Comparison of ENCODE assay signal across 1 cellular context in genomic region chr17:75978938-75979704, GRCh38.
TF ChIP-seq lines count a peak whose summit lies in the region.

ACOX1 (minus strand) TSS chr17:75979166; CDS start chr17:75979073, 93 bp downstream.
TEN1 (plus strand) TSS chr17:75979240; CDS start chr17:75986193, 6,953 bp downstream.

TF ChIP-seq in H1, 55 proteins besides CTCF, POLR2A, EP300 and RAD21:
- TF ChIP-seq CHD7 (IDR thresholded peaks at IDR 0.05; ENCODE audit: insufficient replicate concordance, low read length) (no peak), ASH2L (IDR thresholded peaks at IDR 0.05; ENCODE audit: low read length) (peak; percentile 67), SP1 (IDR thresholded peaks at IDR 0.05; ENCODE audit: low read depth, low read length) (peak; percentile 17; the same call in 1 of the 2 replicates), POLR2AphosphoS5 (IDR thresholded peaks at IDR 0.05; ENCODE audit: low read depth, low read length) (peak; percentile 79; the same call in 1 of the 2 replicates), SRF (IDR thresholded peaks at IDR 0.05; ENCODE audit: low read depth, low read length) (no peak), HDAC6 (IDR thresholded peaks at IDR 0.05; ENCODE audit: low read depth, low read length) (no peak), SIRT6 (IDR thresholded peaks at IDR 0.05; ENCODE audit: low read length) (no peak), RXRA (IDR thresholded peaks at IDR 0.05; ENCODE audit: insufficient read depth, low read depth, low read length) (no peak), RBBP5 (IDR thresholded peaks at IDR 0.05; ENCODE audit: borderline replicate concordance, low read depth, low read length) (no peak), SP2 (IDR thresholded peaks at IDR 0.05; ENCODE audit: low read length) (no peak), BACH1 (IDR thresholded peaks at IDR 0.05; ENCODE audit: low read length) (peak; percentile 5; the same call in 1 of the 2 replicates), SAP30 (IDR thresholded peaks at IDR 0.05; ENCODE audit: insufficient read depth, insufficient replicate concordance, low read length) (peak; percentile 60), CHD2 (IDR thresholded peaks at IDR 0.05; ENCODE audit: low read length) (no peak), HDAC2 (IDR thresholded peaks at IDR 0.05; ENCODE audit: borderline replicate concordance in 1 of 2, low read depth in 2 of 2, low read length in 2 of 2) (peak; percentile 16 to 42; a peak in 2 of 4 replicates), ZNF274 (IDR thresholded peaks at IDR 0.05; ENCODE audit: borderline replicate concordance, extremely low read depth, low read length) (no peak), BRCA1 (IDR thresholded peaks at IDR 0.05; ENCODE audit: low read depth, low read length) (no peak), SIN3A (conservative IDR thresholded peaks at IDR 0.05 in 1 of 2, IDR thresholded peaks at IDR 0.05 in 1 of 2; ENCODE audit: low read depth in 1 of 2, low read length in 2 of 2) (peak; percentile 77 to 93), KDM4A (IDR thresholded peaks at IDR 0.05; ENCODE audit: low read depth, low read length, severe bottlenecking) (peak; percentile 63), JUN (IDR thresholded peaks at IDR 0.05; ENCODE audit: low read depth, low read length) (no peak), TAF7 (optimal IDR thresholded peaks at IDR 0.05; ENCODE audit: borderline replicate concordance, low read depth, low read length) (peak; percentile 83), EGR1 (IDR thresholded peaks at IDR 0.05; ENCODE audit: borderline replicate concordance, low read depth, low read length) (no peak; the same call in 1 of the 2 replicates), PHF8 (conservative IDR thresholded peaks at IDR 0.05; ENCODE audit: low read depth, low read length) (peak; percentile 49; the same call in 1 of the 2 replicates), SP4 (IDR thresholded peaks at IDR 0.05; ENCODE audit: low read length) (0 out of 2 replicates have a peak, but pooled peaks have one; percentile 66), CBX5 (IDR thresholded peaks at IDR 0.05; ENCODE audit: low read depth, low read length) (no peak), KDM1A (IDR thresholded peaks at IDR 0.05; ENCODE audit: borderline replicate concordance, low read length) (no peak), POU5F1 (IDR thresholded peaks at IDR 0.05; ENCODE audit: low read depth, low read length) (no peak), CBX8 (IDR thresholded peaks at IDR 0.05; ENCODE audit: borderline replicate concordance, low read depth, low read length) (no peak), EZH2 (IDR thresholded peaks at IDR 0.05; ENCODE audit: low read depth, low read length, severe bottlenecking) (no peak), MAX (IDR thresholded peaks at IDR 0.05) (no peak), SIX5 (IDR thresholded peaks at IDR 0.05; ENCODE audit: low read depth, low read length) (no peak), MAFK (IDR thresholded peaks at IDR 0.05; ENCODE audit: low read depth, low read length) (no peak), TBP (IDR thresholded peaks at IDR 0.05; ENCODE audit: low read depth, low read length) (peak; percentile 78), E2F6 (IDR thresholded peaks at IDR 0.05) (no peak; the same call in 1 of the 2 replicates), ATF3 (IDR thresholded peaks at IDR 0.05; ENCODE audit: insufficient read depth, low read depth, low read length) (peak; percentile 81), KDM5A (IDR thresholded peaks at IDR 0.05; ENCODE audit: low read length) (no peak), JUND (IDR thresholded peaks at IDR 0.05; ENCODE audit: low read length) (no peak), TCF12 (IDR thresholded peaks at IDR 0.05; ENCODE audit: low read depth, low read length) (no peak), FOSL1 (IDR thresholded peaks at IDR 0.05; ENCODE audit: insufficient read depth, low read depth, low read length) (no peak), ATF2 (IDR thresholded peaks at IDR 0.05; ENCODE audit: low read length) (no peak), CHD1 (IDR thresholded peaks at IDR 0.05; ENCODE audit: low read depth, low read length) (no peak), TAF1 (IDR thresholded peaks at IDR 0.05; ENCODE audit: low read depth, low read length) (peak; percentile 78), GABPA (IDR thresholded peaks at IDR 0.05; ENCODE audit: borderline replicate concordance, insufficient read depth, low read length) (no peak), NANOG (IDR thresholded peaks at IDR 0.05; ENCODE audit: insufficient read depth, low read depth, low read length, poor library complexity, severe bottlenecking) (no peak), CEBPB (IDR thresholded peaks at IDR 0.05; ENCODE audit: low read depth, low read length) (no peak), SUZ12 (IDR thresholded peaks at IDR 0.05; ENCODE audit: low read length) (no peak), GTF2F1 (IDR thresholded peaks at IDR 0.05; ENCODE audit: borderline replicate concordance, low read depth, low read length) (no peak; the same call in 1 of the 2 replicates), BCL11A (IDR thresholded peaks at IDR 0.05; ENCODE audit: low read depth in 2 of 2, low read length in 2 of 2) (no peak), RFX5 (IDR thresholded peaks at IDR 0.05; ENCODE audit: borderline replicate concordance, low read depth, low read length) (no peak), CTBP2 (IDR thresholded peaks at IDR 0.05; ENCODE audit: borderline replicate concordance, insufficient read depth, insufficient read length, low read length) (no peak), NRF1 (IDR thresholded peaks at IDR 0.05; ENCODE audit: low read depth, low read length) (no peak), TEAD4 (IDR thresholded peaks at IDR 0.05; ENCODE audit: low read depth, low read length) (0 out of 2 replicates have a peak, but pooled peaks have one; percentile 5), CREB1 (IDR thresholded peaks at IDR 0.05) (peak; percentile 66), USF2 (IDR thresholded peaks at IDR 0.05; ENCODE audit: low read length) (peak; percentile 94), RNF2 (IDR thresholded peaks at IDR 0.05; ENCODE audit: borderline replicate concordance, low read depth, low read length, missing control alignments, poor library complexity, severe bottlenecking) (no peak), YY1 (IDR thresholded peaks at IDR 0.05; ENCODE audit: low read depth, low read length) (no peak)
